ENCODE assay signal across 8 cellular contexts in the genomic region with DNA sequence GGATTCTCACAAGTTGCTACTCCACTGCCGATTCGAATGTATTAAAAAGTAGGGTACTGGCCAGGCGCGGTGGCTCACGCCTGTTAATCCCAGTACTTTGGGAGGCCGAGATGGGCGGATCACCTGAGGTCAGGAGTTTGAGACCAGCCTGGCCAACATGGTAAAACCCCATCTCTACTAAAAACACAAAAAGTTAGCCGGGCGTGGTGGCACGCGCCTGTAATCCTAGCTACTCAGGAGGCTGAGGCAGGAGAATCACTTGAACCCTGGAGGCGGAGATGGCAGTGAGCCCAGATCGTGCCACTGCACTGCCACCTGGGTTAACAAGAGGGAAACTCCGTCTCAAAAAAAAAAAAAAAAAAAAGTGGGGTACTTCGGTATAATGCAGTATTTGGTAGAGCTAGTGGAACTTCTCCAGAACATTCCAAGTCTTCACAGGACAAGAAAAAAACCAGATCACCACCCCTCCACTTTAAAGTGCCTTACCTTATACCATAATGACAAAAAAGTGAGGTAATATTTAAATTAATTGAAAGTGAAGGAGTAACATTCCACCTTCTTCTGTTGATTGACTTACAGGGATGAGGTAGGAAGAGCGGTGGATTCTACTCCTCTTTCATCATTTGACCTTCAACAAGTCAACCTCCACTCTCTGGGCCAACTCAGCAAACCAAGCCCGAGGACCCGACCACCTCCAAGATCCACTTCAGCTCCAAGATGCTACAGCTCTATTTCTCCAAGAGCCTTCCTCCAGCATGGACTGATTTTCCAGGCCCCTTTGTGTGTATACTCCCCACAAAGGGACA. TPM values are rescaled to one million over a fixed set of nuclear protein-coding genes. Genes with fewer than 3 reads are reported as not detected.
A peak's percentile ranks its signal among the peaks of the same experiment; 100 is the strongest.
DNase-seq lines count a peak whose midpoint lies in the region; ATAC-seq and TF ChIP-seq lines count a peak whose summit lies in the region.

No MANE protein-coding gene starts in this region.

- peaks cover 32% of the 10 kb centered on the region for H4K20me1 ChIP-seq in Karpas-422 (ENCODE audit: insufficient read depth, low read depth, low read length)

- DNase-seq in BE2C (no peak), Karpas-422 (peak; percentile 49), adipocyte (ENCODE audit: low read depth) (peak; percentile 27), left colon (peak; percentile 25 to 35), NCI-H2196 (lab: John Stamatoyannopoulos, UW; ENCODE audit: unreplicated experiment) (no peak)

- no peak for ATAC-seq in left colon
- ATAC-seq in GM19395 (IDR thresholded peaks at IDR 0.05; ENCODE audit: unreplicated experiment) = no peak
- ATAC-seq in HG03342 (IDR thresholded peaks at IDR 0.05; ENCODE audit: unreplicated experiment) = no peak

- peak overlapping the region; percentile 98 for H3K9ac ChIP-seq in Karpas-422 (ENCODE audit: low read length)
- peak overlapping the region; percentile 92 for H3K9ac ChIP-seq in adipocyte (ENCODE audit: low read length)
- peak overlapping the region; percentile 35 to 91 (median 83) for H3K9ac ChIP-seq in subcutaneous abdominal adipose tissue (ENCODE audit: low read length in 5 of 5)

- intact Hi-C loops in left colon (cut with DNase I, micrococcal nuclease) = no loop called here

- H3K27me3 ChIP-seq in BE2C = no peaks in the 10 kb centered on the region
- no peaks in the 10 kb centered on the region for H3K27me3 ChIP-seq in Karpas-422 (ENCODE audit: low read length)
- no peaks in the 10 kb centered on the region for H3K27me3 ChIP-seq in adipocyte (replicated peaks; ENCODE audit: control insufficient read depth, insufficient read depth, low read length)
- no peaks in the 10 kb centered on the region for H3K27me3 ChIP-seq in subcutaneous abdominal adipose tissue (ENCODE audit: control insufficient read depth in 5 of 5, insufficient read depth in 4 of 5, low read length in 5 of 5)

- no peak for TF ChIP-seq CTCF in BE2C (IDR thresholded peaks at IDR 0.05; ENCODE audit: low read depth, low read length)

- H2AFZ ChIP-seq in Karpas-422 (ENCODE audit: low read length) = no peak overlapping the region

- H3K27ac ChIP-seq in Karpas-422 (ENCODE audit: low read length) (peak overlapping the region; percentile 79), subcutaneous abdominal adipose tissue (ENCODE audit: low read depth, low read length) (peak overlapping the region; percentile 88)

- H3K36me3 ChIP-seq in BE2C (peaks cover 54% of the 10 kb centered on the region), Karpas-422 (ENCODE audit: insufficient read depth, low read length) (peaks cover 32% of the 10 kb centered on the region), adipocyte (ENCODE audit: control insufficient read depth, insufficient read depth, low read length, severe bottlenecking) (peaks cover 25% of the 10 kb centered on the region), subcutaneous abdominal adipose tissue (ENCODE audit: control insufficient read depth in 5 of 5, insufficient read depth in 5 of 5, low read length in 5 of 5) (peaks cover 2 to 17% (median 8%) of the 10 kb centered on the region in 5 donors)

- H3K4me3 ChIP-seq in BE2C (ENCODE audit: low read depth, low read length) (peak overlapping the region; percentile 72), Karpas-422 (ENCODE audit: low read length) (peak overlapping the region; percentile 84), adipocyte (ENCODE audit: low read length) (peak overlapping the region; percentile 91), subcutaneous abdominal adipose tissue (ENCODE audit: low read depth in 1 of 5, low read length in 5 of 5) (peak overlapping the region; percentile 74 to 89 (median 82))

- H3K79me2 ChIP-seq in Karpas-422 (ENCODE audit: low read length) = peaks cover 73% of the 10 kb centered on the region

- peak overlapping the region; percentile 94 for H3K4me2 ChIP-seq in Karpas-422 (ENCODE audit: low read depth, low read length, poor library complexity, severe bottlenecking)

- no peaks in the 10 kb centered on the region for H3K9me2 ChIP-seq in Karpas-422 (replicated peaks; ENCODE audit: insufficient read depth, low read length)

- H3K4me1 ChIP-seq in BE2C = no peaks in the 10 kb centered on the region
- peaks cover 44% of the 10 kb centered on the region for H3K4me1 ChIP-seq in Karpas-422 (ENCODE audit: low read length)
- H3K4me1 ChIP-seq in adipocyte (ENCODE audit: control insufficient read depth, insufficient read depth, low read length) = peaks cover 27% of the 10 kb centered on the region
- peaks cover 5 to 45% (median 36%) of the 10 kb centered on the region in 5 donors for H3K4me1 ChIP-seq in subcutaneous abdominal adipose tissue (ENCODE audit: control insufficient read depth in 5 of 5, insufficient read depth in 5 of 5, low read length in 5 of 5)

- H3K9me3 ChIP-seq in BE2C (no peaks in the 10 kb centered on the region), Karpas-422 (ENCODE audit: low read length) (no peaks in the 10 kb centered on the region), adipocyte (ENCODE audit: control insufficient read depth, low read length) (no peaks in the 10 kb centered on the region), subcutaneous abdominal adipose tissue (ENCODE audit: control insufficient read depth in 5 of 5, low read length in 5 of 5) (no peaks in the 10 kb centered on the region)

RNA-seq across cellular contexts. Expression of a gene that starts 2.0 kb away (rescaled TPM):
- 67.3 TPM for polyA plus RNA-seq in BE2C (2012; ENCODE audit: insufficient read depth, insufficient read length, low read depth)
- 49.0 and 51.2 TPM in 2 replicates for total RNA-seq in Karpas-422 (2014; rRNA removed; shearing (Covaris generic); ENCODE audit: low replicate concordance)
- total RNA-seq in left colon = 10 to 100 TPM; 37.7 to 42.6 TPM

RNA-seq across cellular contexts. Expression of a gene that starts 37.4 kb away (rescaled TPM):
- polyA plus RNA-seq in BE2C (2012; ENCODE audit: insufficient read depth, insufficient read length, low read depth) = 40.6 TPM
- 37.2 and 50.9 TPM in 2 replicates for total RNA-seq in Karpas-422 (2014; rRNA removed; shearing (Covaris generic); ENCODE audit: low replicate concordance)
- 10 to 100 TPM; 59.0 to 60.8 TPM for total RNA-seq in left colon

RNA-seq across cellular contexts. Expression of a gene that starts 58.3 kb away (rescaled TPM):
- 53.4 TPM for polyA plus RNA-seq in BE2C (2012; ENCODE audit: insufficient read depth, insufficient read length, low read depth)
- 27.5 and 43.4 TPM in 2 replicates for total RNA-seq in Karpas-422 (2014; rRNA removed; shearing (Covaris generic); ENCODE audit: low replicate concordance)
- total RNA-seq in left colon = 10 to 100 TPM; 30.8 to 36.3 TPM

Comparison
In these comparisons a context has a peak if more than half of its experiments do, and no peak if none do; other contexts are left out.
1. DNase-seq: peak in Karpas-422 (single experiment), adipocyte (single experiment) and left colon (2 of 2); none in BE2C (single experiment) and NCI-H2196 (single experiment).
2. Peak in every context shown above with its lines, with median percentiles within 50 percentile points of each other: H3K4me3 ChIP-seq and H3K9ac ChIP-seq.